18 cellular contexts compared by ENCODE assay signal in genomic region chr5:80600943-80601693, GRCh38. TPM values are rescaled to one million over a fixed set of nuclear protein-coding genes. Genes with fewer than 3 reads are reported as not detected.
"Had no signal": no experiment of that assay in that cellular context is flagged by ENCODE, and none has a peak within 500 bp of the region (broad histone marks: within the 10 kb centered on the region; RNA-seq: fewer than 3 reads in every experiment).

No MANE protein-coding gene starts in this region.

- H3K4me3 ChIP-seq: gastrocnemius medialis, heart right ventricle, right atrium auricular region, tibial nerve had no signal

- H3K27me3 ChIP-seq: gastrocnemius medialis, heart right ventricle, right atrium auricular region, tibial nerve had no signal

- H3K4me3 Mint-ChIP-seq: naive thymus-derived CD4-positive, alpha-beta T cell had no signal

- H3K36me3 Mint-ChIP-seq: naive thymus-derived CD4-positive, alpha-beta T cell had no signal

- H3K9me3 Mint-ChIP-seq: naive thymus-derived CD4-positive, alpha-beta T cell had no signal

- H3K27ac ChIP-seq: epithelial cell of prostate, gastrocnemius medialis, heart right ventricle, right atrium auricular region, tibial nerve had no signal

- ATAC-seq: activated CD4-positive, CD25-positive, alpha-beta regulatory T cell treated with anti-CD3 and anti-CD28 coated beads, Interleukin-2, amount 50 U/mL, for 24 hours; gastrocnemius medialis; heart right ventricle; left lobe of liver; naive thymus-derived CD4-positive, alpha-beta T cell had no signal

- H3K9me3 ChIP-seq: gastrocnemius medialis, heart right ventricle, right atrium auricular region, tibial nerve had no signal

- H3K4me1 ChIP-seq: gastrocnemius medialis, heart right ventricle, right atrium auricular region, tibial nerve had no signal

- H3K4me1 Mint-ChIP-seq: naive thymus-derived CD4-positive, alpha-beta T cell had no signal

- DNase-seq: activated effector memory CD4-positive, alpha-beta T cell treated with anti-CD3 and anti-CD28 coated beads, Interleukin-2, amount 50 U/mL, for 16 hours; central memory CD4-positive, alpha-beta T cell; cortex of kidney; effector memory CD4-positive, alpha-beta T cell; gastrocnemius medialis; heart right ventricle; mammary epithelial cell; nucleus accumbens; small intestine had no signal

- H3K36me3 ChIP-seq: gastrocnemius medialis, heart right ventricle, right atrium auricular region, tibial nerve had no signal

RNA-seq across cellular contexts. Expression of gene ANKRD34B, which starts 31.0 kb away (rescaled TPM):
- total RNA-seq: activated CD8-positive, alpha-beta memory T cell treated with anti-CD3 and anti-CD28 coated beads for 36 hours; gastrocnemius medialis; left lobe of liver; mammary epithelial cell; posterior vena cava; right atrium auricular region; subcutaneous adipose tissue; tibial nerve had no signal
- polyA plus RNA-seq: heart right ventricle; mammary epithelial cell; naive thymus-derived CD4-positive, alpha-beta T cell; small intestine had no signal
